In genomic region chr16:3157229-3158013, GRCh38 we compare ENCODE assay signal across 8 cellular contexts. TPM values are rescaled to one million over a fixed set of nuclear protein-coding genes. Genes with fewer than 3 reads are reported as not detected.
DNase-seq lines count a peak whose midpoint lies in the region; ATAC-seq and TF ChIP-seq lines count a peak whose summit lies in the region.

No MANE protein-coding gene starts in this region.

- peak overlapping the region; percentile 86 for H3K4me3 Mint-ChIP-seq in dendritic cell treated with granulocyte-macrophage colony-stimulating factor and Interleukin-4, amounts not matched to agents 40 ng/mL and 50 ng/mL, for 4 days

- H3K27me3 Mint-ChIP-seq in dendritic cell treated with granulocyte-macrophage colony-stimulating factor and Interleukin-4, amounts not matched to agents 40 ng/mL and 50 ng/mL, for 4 days: peaks cover 80% of the 10 kb centered on the region

- peaks cover 2 to 19% of the 10 kb centered on the region in 2 donors for H3K4me1 ChIP-seq in left lung

- TF ChIP-seq CTCF in WI38 (IDR thresholded peaks at IDR 0.05; ENCODE audit: low read depth, low read length) (no peak), left lung (IDR thresholded peaks at IDR 0.05) (no peak)

- peak overlapping the region; percentile 83 to 89 for H3K27ac ChIP-seq in left lung

- peaks cover 0 to 63% of the 10 kb centered on the region in 2 donors for H3K27me3 ChIP-seq in left lung

- H3K36me3 Mint-ChIP-seq in dendritic cell treated with granulocyte-macrophage colony-stimulating factor and Interleukin-4, amounts not matched to agents 40 ng/mL and 50 ng/mL, for 4 days (ENCODE audit: low read depth): peaks cover 6% of the 10 kb centered on the region

- peak overlapping the region; percentile 77 for H3K4me3 ChIP-seq in WI38 (ENCODE audit: low read depth, low read length)
- peak overlapping the region; percentile 57 to 80 for H3K4me3 ChIP-seq in left lung

- peak; percentile 38 for DNase-seq in NCI-H2029 (lab: John Stamatoyannopoulos, UW)
- no peak for DNase-seq in NCI-H2029 treated with DMSO at 0.1 percent for 48 hours (lab: John Stamatoyannopoulos, UW)
- peak; percentile 39 for DNase-seq in NCI-H2171 (lab: John Stamatoyannopoulos, UW)
- DNase-seq in left lung: peak; percentile 66 to 84
- DNase-seq in stimulated activated CD4-positive, alpha-beta T cell treated with anti-CD3 and anti-CD28 coated beads, Interleukin-4, amount 100 ng/mL, for 1 hour: peak; percentile 47

- H3K9me3 Mint-ChIP-seq in dendritic cell treated with granulocyte-macrophage colony-stimulating factor and Interleukin-4, amounts not matched to agents 40 ng/mL and 50 ng/mL, for 4 days: no peaks in the 10 kb centered on the region

- no peaks in the 10 kb centered on the region for H3K9me3 ChIP-seq in left lung

- H3K4me1 Mint-ChIP-seq in dendritic cell treated with granulocyte-macrophage colony-stimulating factor and Interleukin-4, amounts not matched to agents 40 ng/mL and 50 ng/mL, for 4 days (ENCODE audit: low read depth): peaks cover 40% of the 10 kb centered on the region

- ATAC-seq in left lung: peak; percentile 24
- ATAC-seq in GM21528 (IDR thresholded peaks at IDR 0.05; ENCODE audit: low FRiP score, unreplicated experiment): no peak

- intact Hi-C loops in dendritic cell treated with granulocyte-macrophage colony-stimulating factor and Interleukin-4, amounts not matched to agents 40 ng/mL and 50 ng/mL, for 4 days (cut with micrococcal nuclease): loop anchor here (1.0 kb wide), 1 partner anchor 7 kb away; no protein-coding TSS in a partner anchor
- intact Hi-C loops in left lung (cut with DNase I): no loop called here

- no peaks in the 10 kb centered on the region for H3K36me3 ChIP-seq in left lung

- H3K27ac Mint-ChIP-seq in dendritic cell treated with granulocyte-macrophage colony-stimulating factor and Interleukin-4, amounts not matched to agents 40 ng/mL and 50 ng/mL, for 4 days: peak overlapping the region; percentile 73

RNA-seq across cellular contexts. Expression of gene ZNF213, which starts 22.6 kb away (rescaled TPM):
- total RNA-seq in left lung: 10 to 100 TPM in 1 of 2 donors, 1 to 10 TPM in 1; 8.4 to 12.0 TPM

RNA-seq across cellular contexts. Expression of gene OR1F1, which starts 30.6 kb away (rescaled TPM):
- not detected for total RNA-seq in left lung

RNA-seq across cellular contexts. Expression of gene ZNF205, which starts 45.0 kb away (rescaled TPM):
- total RNA-seq in left lung: 10 to 100 TPM in 1 of 2 donors, 1 to 10 TPM in 1; 9.7 to 11.8 TPM

RNA-seq across cellular contexts. Expression of gene ZSCAN10, which starts 58.3 kb away (rescaled TPM):
- not detected for total RNA-seq in left lung
